Comparison of ENCODE assay signal across 8 cellular contexts in genomic region chr17:81481011-81481799, GRCh38. TPM values are rescaled to one million over a fixed set of nuclear protein-coding genes. Genes with fewer than 3 reads are reported as not detected.
DNase-seq lines count a peak whose midpoint lies in the region; ATAC-seq and TF ChIP-seq lines count a peak whose summit lies in the region.

No MANE protein-coding gene starts in this region.

- peaks cover 10% of the 10 kb centered on the region; the same call in 1 of the 2 replicates for H3K79me2 ChIP-seq in DND-41 (ENCODE audit: insufficient read depth, low read length)

- peaks cover 41% of the 10 kb centered on the region for H3K27me3 Mint-ChIP-seq in activated CD8-positive, alpha-beta memory T cell treated with anti-CD3 and anti-CD28 coated beads, Interleukin-2, amount 10 ng/mL, durations not matched to agents 7 days and 5 days
- H3K27me3 Mint-ChIP-seq in endodermal cell (ENCODE audit: insufficient read depth), result peaks cover 48% of the 10 kb centered on the region

- peak; percentile 79 for ATAC-seq in DND-41 (ENCODE audit: insufficient read depth, low read depth)
- peak; percentile 40 for ATAC-seq in activated CD8-positive, alpha-beta memory T cell treated with anti-CD3 and anti-CD28 coated beads, Interleukin-2, amount 10 ng/mL, durations not matched to agents 7 days and 5 days

- H3K9ac ChIP-seq in DND-41 (ENCODE audit: low read depth, low read length), result peak overlapping the region; percentile 77
- no peak overlapping the region for H3K9ac ChIP-seq in endodermal cell (ENCODE audit: extremely low read depth, low read length, poor library complexity, severe bottlenecking)

- peak overlapping the region; percentile 80 for H3K27ac ChIP-seq in DND-41 (ENCODE audit: low read length)
- no peak overlapping the region for H3K27ac ChIP-seq in endodermal cell (ENCODE audit: low read depth, low read length)
- H3K27ac ChIP-seq in mesodermal cell (ENCODE audit: low read depth, low read length, severe bottlenecking), result no peak overlapping the region

- no peaks in the 10 kb centered on the region for H3K9me3 Mint-ChIP-seq in activated CD8-positive, alpha-beta memory T cell treated with anti-CD3 and anti-CD28 coated beads, Interleukin-2, amount 10 ng/mL, durations not matched to agents 7 days and 5 days (ENCODE audit: low read depth)
- H3K9me3 Mint-ChIP-seq in endodermal cell, result peaks cover 3% of the 10 kb centered on the region

- CTCF ChIA-PET in activated CD8-positive, alpha-beta memory T cell treated with anti-CD3 and anti-CD28 coated beads, Interleukin-2, amount 10 ng/mL, durations not matched to agents 7 days and 5 days (lab: Charles Lee), result interaction anchor here (1.5 kb wide), 1 partner anchor 77 kb away, joined by 4 read pairs; no protein-coding TSS in a partner anchor

- H4K20me1 ChIP-seq in DND-41 (ENCODE audit: insufficient read depth, low read length), result no peaks in the 10 kb centered on the region

- H3K4me3 ChIP-seq in DND-41 (ENCODE audit: low read depth in 1 of 2, low read length in 2 of 2) (peak overlapping the region; percentile 25 to 69; a peak in 3 of 4 replicates), endodermal cell (ENCODE audit: low read length) (no peak overlapping the region), mesodermal cell (ENCODE audit: extremely low read depth, insufficient read depth, low read length, poor library complexity, severe bottlenecking) (peak overlapping the region; percentile 14)

- no peak overlapping the region for H3K27ac Mint-ChIP-seq in activated CD8-positive, alpha-beta memory T cell treated with anti-CD3 and anti-CD28 coated beads, Interleukin-2, amount 10 ng/mL, durations not matched to agents 7 days and 5 days
- H3K27ac Mint-ChIP-seq in endodermal cell, result no peak overlapping the region

- H2AFZ ChIP-seq in DND-41 (ENCODE audit: low read depth, low read length), result peak overlapping the region; percentile 84

- H3K4me2 ChIP-seq in DND-41 (ENCODE audit: insufficient read depth, low read length), result peak overlapping the region; percentile 85

- 17 to 48% methylated on average over 23 to 96 of the region's 96 CpGs for WGBS in endodermal cell (ENCODE audit: insufficient coverage in 1 of 2, insufficient read length in 1 of 2), 2 experiments
- whole genome bisulfite sequencing in mesodermal cell (ENCODE audit: insufficient coverage in 2 of 2), 2 experiments, result 31 to 47% methylated on average over 36 to 88 of the region's 96 CpGs

- H3K9me3 ChIP-seq in DND-41 (ENCODE audit: insufficient read depth, low read length, severe bottlenecking), result no peaks in the 10 kb centered on the region
- no peaks in the 10 kb centered on the region for H3K9me3 ChIP-seq in endodermal cell (ENCODE audit: control insufficient read depth, low read length)
- H3K9me3 ChIP-seq in mesodermal cell (ENCODE audit: control insufficient read depth, low read length), result no peaks in the 10 kb centered on the region

- H3K36me3 ChIP-seq in DND-41 (ENCODE audit: insufficient read depth, low read length) (no peaks in the 10 kb centered on the region), endodermal cell (ENCODE audit: control insufficient read depth, insufficient read depth, low read length) (no peaks in the 10 kb centered on the region), mesodermal cell (ENCODE audit: control insufficient read depth, insufficient read depth, low read length) (no peaks in the 10 kb centered on the region)

- H3K4me3 Mint-ChIP-seq in activated CD8-positive, alpha-beta memory T cell treated with anti-CD3 and anti-CD28 coated beads, Interleukin-2, amount 10 ng/mL, durations not matched to agents 7 days and 5 days, result no peak overlapping the region
- peak overlapping the region; percentile 24 for H3K4me3 Mint-ChIP-seq in endodermal cell

- peaks cover 52% of the 10 kb centered on the region for H3K4me1 ChIP-seq in DND-41 (ENCODE audit: insufficient read depth, low read length)
- peaks cover 14% of the 10 kb centered on the region for H3K4me1 ChIP-seq in endodermal cell (ENCODE audit: control insufficient read depth, insufficient read depth, low read length)
- peaks cover 3% of the 10 kb centered on the region for H3K4me1 ChIP-seq in mesodermal cell (ENCODE audit: control insufficient read depth, insufficient read depth, low read length, poor library complexity, severe bottlenecking)

- H3K36me3 Mint-ChIP-seq in activated CD8-positive, alpha-beta memory T cell treated with anti-CD3 and anti-CD28 coated beads, Interleukin-2, amount 10 ng/mL, durations not matched to agents 7 days and 5 days, result no peaks in the 10 kb centered on the region
- H3K36me3 Mint-ChIP-seq in endodermal cell (ENCODE audit: low read depth), result no peaks in the 10 kb centered on the region

- peak; percentile 89 for DNase-seq in DND-41
- DNase-seq in NCI-H2196 (lab: John Stamatoyannopoulos, UW; ENCODE audit: unreplicated experiment), result peak; percentile 95
- no peak for DNase-seq in activated CD8-positive, alpha-beta memory T cell treated with anti-CD3 and anti-CD28 coated beads, Interleukin-2, amount 10 ng/mL, durations not matched to agents 7 days and 5 days
- DNase-seq in endodermal cell, result peak; percentile 81
- peak; percentile 31 to 33 for DNase-seq in stimulated activated CD8-positive, alpha-beta memory T cell treated with anti-CD3 and anti-CD28 coated beads, Interleukin-2, amount 100 ng/mL, for 48 hours (ENCODE audit: low read depth in 2 of 2)
- DNase-seq in SKM-1 (lab: John Stamatoyannopoulos, UW; ENCODE audit: unreplicated experiment), result no peak
- no peak for DNase-seq in glomerular visceral epithelial cell (ENCODE audit: extremely low spot score)

- no peaks in the 10 kb centered on the region for H3K27me3 ChIP-seq in DND-41 (ENCODE audit: insufficient read depth, low read length, poor library complexity)
- H3K27me3 ChIP-seq in endodermal cell (ENCODE audit: control insufficient read depth, insufficient read depth, low read length, poor library complexity, severe bottlenecking), result peaks cover 34% of the 10 kb centered on the region

- peaks cover 10% of the 10 kb centered on the region for H3K4me1 Mint-ChIP-seq in activated CD8-positive, alpha-beta memory T cell treated with anti-CD3 and anti-CD28 coated beads, Interleukin-2, amount 10 ng/mL, durations not matched to agents 7 days and 5 days
- peaks cover 7% of the 10 kb centered on the region for H3K4me1 Mint-ChIP-seq in endodermal cell

- TF ChIP-seq CTCF in DND-41 (IDR thresholded peaks at IDR 0.05; ENCODE audit: borderline replicate concordance, extremely low read depth, low read length, poor library complexity, severe bottlenecking) (no peak), endodermal cell (conservative IDR thresholded peaks at IDR 0.05) (no peak)

RNA-seq across cellular contexts. Expression of gene ACTG1, which starts 31.4 kb away (rescaled TPM):
- total RNA-seq in activated CD8-positive, alpha-beta memory T cell treated with anti-CD3 and anti-CD28 coated beads, Interleukin-2, amount 10 ng/mL, durations not matched to agents 7 days and 5 days, result 1,000 to 10,000 TPM; 3,566 to 4,759 TPM
- total RNA-seq in endodermal cell, result 1,000 to 10,000 TPM; 4,461 to 5,616 TPM
- 4,463 TPM for polyA plus RNA-seq in endodermal cell (2013, experiment 1 of 2)
- polyA plus RNA-seq in endodermal cell (2013, experiment 2 of 2), result 3,951 TPM
- 2,748 TPM for polyA plus RNA-seq in mesodermal cell (2013, experiment 1 of 2)
- polyA plus RNA-seq in mesodermal cell (2013, experiment 2 of 2), result 2,271 TPM

RNA-seq across cellular contexts. Expression of gene FSCN2, which starts 47.0 kb away (rescaled TPM):
- total RNA-seq in activated CD8-positive, alpha-beta memory T cell treated with anti-CD3 and anti-CD28 coated beads, Interleukin-2, amount 10 ng/mL, durations not matched to agents 7 days and 5 days, result under 1 TPM; 0.41 to 0.56 TPM
- total RNA-seq in endodermal cell, result 1 to 10 TPM; 1.0 to 1.8 TPM
- polyA plus RNA-seq in endodermal cell (2013, experiment 1 of 2), result 0.50 TPM
- polyA plus RNA-seq in endodermal cell (2013, experiment 2 of 2), result 0.46 TPM
- polyA plus RNA-seq in mesodermal cell (2013, experiment 1 of 2), result 0.29 TPM
- polyA plus RNA-seq in mesodermal cell (2013, experiment 2 of 2), result 0.20 TPM

Comparison
In these comparisons a context has a peak if more than half of its experiments do, and no peak if none do; other contexts are left out.
1. DNase-seq: peak in DND-41 (single experiment), NCI-H2196 (single experiment), endodermal cell (single experiment) and stimulated activated CD8-positive, alpha-beta memory T cell treated with anti-CD3 and anti-CD28 coated beads, Interleukin-2, amount 100 ng/mL, for 48 hours (2 of 2); none in activated CD8-positive, alpha-beta memory T cell treated with anti-CD3 and anti-CD28 coated beads, Interleukin-2, amount 10 ng/mL, durations not matched to agents 7 days and 5 days (single experiment), SKM-1 (single experiment) and glomerular visceral epithelial cell (single experiment).